Comparison of ENCODE assay signal across 8 cellular contexts in the genomic region with DNA sequence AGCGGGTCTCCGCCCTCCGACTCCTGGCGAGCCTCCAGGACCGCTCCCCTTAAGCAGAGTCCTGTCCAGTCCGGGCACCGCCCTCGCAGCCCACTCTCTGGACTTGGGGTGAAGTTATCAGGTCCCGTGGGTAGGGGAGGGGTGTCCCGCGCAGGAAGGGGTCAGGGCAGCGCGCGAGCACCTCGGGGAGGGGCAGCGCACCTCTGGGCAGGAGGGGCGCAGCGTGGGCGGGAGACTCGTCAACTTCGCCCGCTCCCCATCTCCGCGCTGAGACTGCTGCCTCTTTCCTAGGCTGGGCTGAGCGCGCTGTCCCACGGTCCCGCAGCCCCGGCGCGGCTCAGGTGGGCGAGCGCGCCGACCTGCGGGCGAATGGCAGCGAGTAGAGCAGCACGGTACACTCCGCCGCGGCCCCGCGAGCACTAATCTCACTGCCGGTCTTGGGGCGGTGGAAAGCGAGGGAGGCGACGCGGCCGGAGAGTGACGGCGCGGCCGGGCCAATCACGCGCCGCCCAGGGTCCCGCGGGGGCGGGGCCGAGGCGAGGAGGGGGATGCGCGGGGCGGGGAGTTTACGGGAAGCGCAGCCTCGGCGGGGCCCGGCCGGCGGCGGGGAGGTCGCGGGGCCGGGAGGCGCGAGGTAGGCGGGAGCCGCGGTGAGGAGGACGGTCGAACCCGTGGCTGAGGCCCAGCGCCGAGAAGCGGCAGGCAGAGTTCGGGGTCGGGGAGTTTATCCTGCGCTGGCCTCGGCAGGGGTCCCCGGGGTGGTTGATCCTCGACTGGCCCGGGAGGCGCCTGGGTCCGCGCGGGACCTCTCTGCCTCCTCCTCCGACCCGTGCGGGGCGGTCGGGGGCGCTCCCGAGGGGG. TPM values are rescaled to one million over a fixed set of nuclear protein-coding genes. Genes with fewer than 3 reads are reported as not detected.
DNase-seq lines count a peak whose midpoint lies in the region; ATAC-seq and TF ChIP-seq lines count a peak whose summit lies in the region.

A gene (minus strand): TSS at position 421 of the 861 bp plus-strand sequence. CDS start 696 bp downstream, outside the sequence.

- TF ChIP-seq CTCF in A673 (conservative IDR thresholded peaks at IDR 0.05; ENCODE audit: low read depth, low read length) = no peak

- ATAC-seq in GM18519 (IDR thresholded peaks at IDR 0.05; ENCODE audit: low FRiP score, unreplicated experiment) = peak; percentile 70
- peak; percentile 79 for ATAC-seq in HG03045 (IDR thresholded peaks at IDR 0.05; ENCODE audit: unreplicated experiment)

- POLR2A ChIA-PET in A673 (lab: Charles Lee; ENCODE audit: low non-redundant PET) = no interaction called here

- H3K27me3 ChIP-seq in A673 (replicated peaks; ENCODE audit: insufficient read depth, low read depth, low read length, poor library complexity) = peaks cover 96% of the 10 kb centered on the region

- CTCF ChIA-PET in A673 (lab: Charles Lee) = no interaction called here

- intact Hi-C loops in A673 (cut with micrococcal nuclease; ENCODE audit: unreplicated experiment) = loop anchor here (5.0 to 10.0 kb wide), 2 partner anchors 202 to 385 kb away; no protein-coding TSS in a partner anchor

- no peaks in the 10 kb centered on the region for H3K9me3 ChIP-seq in A673 (ENCODE audit: low read depth, low read length, poor library complexity, severe bottlenecking)

- no peaks in the 10 kb centered on the region for H3K36me3 ChIP-seq in A673 (ENCODE audit: insufficient read depth, low read length, poor library complexity, severe bottlenecking)

- BruUV-seq in A673 (replicated peaks; lab: Mats Ljungman, UMichigan) = no TSS peak

- peaks cover 6% of the 10 kb centered on the region for H3K4me1 ChIP-seq in A673 (ENCODE audit: insufficient read depth, low read length, poor library complexity, severe bottlenecking)

- DNase-seq in A673 (ENCODE audit: low spot score) (peak; percentile 82), NCI-H345 (lab: John Stamatoyannopoulos, UW) (peak; percentile 90), cerebellar cortex (ENCODE audit: low spot score) (peak; percentile 73), kidney glomerular epithelial cell (lab: John Stamatoyannopoulos, UW) (peak; percentile 57)
- peak; percentile 91 for DNase-seq in activated CD4-positive, CD25-positive, alpha-beta regulatory T cell treated with anti-CD3 and anti-CD28 coated beads, Interleukin-2, amount 50 U/mL, for 72 hours
- peak; percentile 69 to 85 for DNase-seq in stimulated activated CD4-positive, alpha-beta T cell treated with anti-CD3 and anti-CD28 coated beads, Interleukin-1b, Interleukin-23, amount 100 ng/mL, for 1 hour (ENCODE audit: low read depth in 2 of 2)

- H3K27ac ChIP-seq in A673 (ENCODE audit: low read depth, low read length, poor library complexity, severe bottlenecking) = no peak within 1 kb of the TSS

- H3K4me3 ChIP-seq in A673 (ENCODE audit: low read depth, low read length, poor library complexity, severe bottlenecking) = peak within 1 kb of the TSS; percentile 52

RNA-seq across cellular contexts. Expression of the gene that starts here (rescaled TPM):
- 0.06 TPM in 1 of 2 replicates, not detected in the other for total RNA-seq in A673 (2021)

Comparison
In these comparisons a context has a peak if more than half of its experiments do, and no peak if none do; other contexts are left out.
1. Peak in DNase-seq and H3K4me3 ChIP-seq in A673; RNA of the gene not detected or under 1 TPM.